ENCODE assay signal across 9 cellular contexts in genomic region chr17:33291248-33292183, GRCh38. TPM values are rescaled to one million over a fixed set of nuclear protein-coding genes. Genes with fewer than 3 reads are reported as not detected.
DNase-seq lines count a peak whose midpoint lies in the region; ATAC-seq and TF ChIP-seq lines count a peak whose summit lies in the region.
"Had no signal": no experiment of that assay in that cellular context is flagged by ENCODE, and none has a peak within 500 bp of the region (broad histone marks: within the 10 kb centered on the region; RNA-seq: fewer than 3 reads in every experiment).

No MANE protein-coding gene starts in this region.

- H3K4me3 ChIP-seq in iPS-11a (ENCODE audit: low read depth, low read length) (peak overlapping the region; percentile 39), gastroesophageal sphincter (peak overlapping the region in 1 of 2 donors; percentile 38)

- no peaks in the 10 kb centered on the region for H3K4me1 Mint-ChIP-seq in activated CD4-positive, alpha-beta T cell treated with anti-CD3 and anti-CD28 coated beads, Interleukin-2, amount 10 ng/mL, durations not matched to agents 24 days and 14 days
- H3K4me1 Mint-ChIP-seq in activated naive CD8-positive, alpha-beta T cell treated with anti-CD3 and anti-CD28 coated beads for 36 hours = peaks cover 2% of the 10 kb centered on the region

- no peaks in the 10 kb centered on the region for H3K9me3 Mint-ChIP-seq in activated CD4-positive, alpha-beta T cell treated with anti-CD3 and anti-CD28 coated beads, Interleukin-2, amount 10 ng/mL, durations not matched to agents 24 days and 14 days
- no peaks in the 10 kb centered on the region for H3K9me3 Mint-ChIP-seq in activated naive CD8-positive, alpha-beta T cell treated with anti-CD3 and anti-CD28 coated beads for 36 hours

- H3K4me3 Mint-ChIP-seq in activated CD4-positive, alpha-beta T cell treated with anti-CD3 and anti-CD28 coated beads, Interleukin-2, amount 10 ng/mL, durations not matched to agents 24 days and 14 days = peak overlapping the region; percentile 63
- peak overlapping the region; percentile 52 for H3K4me3 Mint-ChIP-seq in activated naive CD8-positive, alpha-beta T cell treated with anti-CD3 and anti-CD28 coated beads for 36 hours

- no peak for TF ChIP-seq CTCF in gastroesophageal sphincter (IDR thresholded peaks at IDR 0.05)

- no peak for TF ChIP-seq POLR2A in gastroesophageal sphincter (IDR thresholded peaks at IDR 0.05)

- H3K36me3 Mint-ChIP-seq in activated CD4-positive, alpha-beta T cell treated with anti-CD3 and anti-CD28 coated beads, Interleukin-2, amount 10 ng/mL, durations not matched to agents 24 days and 14 days (ENCODE audit: low read depth) = no peaks in the 10 kb centered on the region
- no peaks in the 10 kb centered on the region for H3K36me3 Mint-ChIP-seq in activated naive CD8-positive, alpha-beta T cell treated with anti-CD3 and anti-CD28 coated beads for 36 hours

- TF ChIP-seq EP300 in gastroesophageal sphincter (IDR thresholded peaks at IDR 0.05) = no peak

- peak overlapping the region; percentile 25 for H3K27ac Mint-ChIP-seq in activated CD4-positive, alpha-beta T cell treated with anti-CD3 and anti-CD28 coated beads, Interleukin-2, amount 10 ng/mL, durations not matched to agents 24 days and 14 days
- no peak overlapping the region for H3K27ac Mint-ChIP-seq in activated naive CD8-positive, alpha-beta T cell treated with anti-CD3 and anti-CD28 coated beads for 36 hours

- intact Hi-C loops in activated CD4-positive, alpha-beta T cell treated with anti-CD3 and anti-CD28 coated beads, Interleukin-2, amount 10 ng/mL, durations not matched to agents 24 days and 14 days (cut with micrococcal nuclease) = no loop called here

- no peaks in the 10 kb centered on the region for H3K9me3 ChIP-seq in gastroesophageal sphincter
- H3K9me3 ChIP-seq: neutrophil had no signal

- no peak overlapping the region for H3K27ac ChIP-seq in gastroesophageal sphincter
- H3K27ac ChIP-seq: neutrophil had no signal

- WGBS in gastroesophageal sphincter (ENCODE audit: low coverage in 1 of 2), 2 donors = 0% methylated on average over 1 to 2 of the region's 104 CpGs

- no peak for ATAC-seq in stimulated activated naive CD8-positive, alpha-beta T cell treated with anti-CD3 and anti-CD28 coated beads, Interleukin-15, Interleukin-2, amounts not matched to agents 100 U/mL and 50 U/mL, for 24 hours
- ATAC-seq in GM21576 (IDR thresholded peaks at IDR 0.05; ENCODE audit: unreplicated experiment) = no peak
- ATAC-seq in gastroesophageal sphincter = no peak
- no peak for ATAC-seq in HG02938 (IDR thresholded peaks at IDR 0.05; ENCODE audit: unreplicated experiment)

- no peak for DNase-seq in activated CD4-positive, alpha-beta T cell treated with anti-CD3 and anti-CD28 coated beads, Interleukin-2, amount 10 ng/mL, durations not matched to agents 24 days and 14 days
- no peak for DNase-seq in activated CD4-positive, alpha-beta T cell treated with anti-CD3 and anti-CD28 coated beads, Interleukin-2, amount 50 U/mL, for 4 hours
- DNase-seq in activated naive CD8-positive, alpha-beta T cell treated with anti-CD3 and anti-CD28 coated beads for 36 hours = peak; percentile 4
- DNase-seq in stimulated activated naive CD8-positive, alpha-beta T cell treated with anti-CD3 and anti-CD28 coated beads, Interleukin-15, Interleukin-2, amounts not matched to agents 100 U/mL and 50 U/mL, for 24 hours = peak; percentile 6

- no peaks in the 10 kb centered on the region for H3K36me3 ChIP-seq in gastroesophageal sphincter
- H3K36me3 ChIP-seq: neutrophil had no signal

- peaks cover 0 to 25% (median 9%) of the 10 kb centered on the region in 3 donors for H3K4me1 ChIP-seq in gastroesophageal sphincter

- H3K27me3 ChIP-seq in gastroesophageal sphincter = peaks cover 87% of the 10 kb centered on the region

- H3K27me3 Mint-ChIP-seq in activated CD4-positive, alpha-beta T cell treated with anti-CD3 and anti-CD28 coated beads, Interleukin-2, amount 10 ng/mL, durations not matched to agents 24 days and 14 days = peaks cover 57% of the 10 kb centered on the region
- peaks cover 57% of the 10 kb centered on the region for H3K27me3 Mint-ChIP-seq in activated naive CD8-positive, alpha-beta T cell treated with anti-CD3 and anti-CD28 coated beads for 36 hours

RNA-seq across cellular contexts. Expression of gene ASIC2, which starts 1.6 kb away (rescaled TPM):
- not detected in 2 replicates for total RNA-seq in activated CD4-positive, alpha-beta T cell treated with anti-CD3 and anti-CD28 coated beads, Interleukin-2, amount 10 ng/mL, durations not matched to agents 24 days and 14 days
- not detected for total RNA-seq in activated naive CD8-positive, alpha-beta T cell treated with anti-CD3 and anti-CD28 coated beads for 36 hours
- under 1 TPM in 1 of 4 donors, not detected in 3; 0.15 TPM for total RNA-seq in gastroesophageal sphincter

Comparison
In these comparisons a context has a peak if more than half of its experiments do, and no peak if none do; other contexts are left out.
1. DNase-seq: peak in activated naive CD8-positive, alpha-beta T cell treated with anti-CD3 and anti-CD28 coated beads for 36 hours (single experiment) and stimulated activated naive CD8-positive, alpha-beta T cell treated with anti-CD3 and anti-CD28 coated beads, Interleukin-15, Interleukin-2, amounts not matched to agents 100 U/mL and 50 U/mL, for 24 hours (single experiment); none in activated CD4-positive, alpha-beta T cell treated with anti-CD3 and anti-CD28 coated beads, Interleukin-2, amount 10 ng/mL, durations not matched to agents 24 days and 14 days (single experiment) and activated CD4-positive, alpha-beta T cell treated with anti-CD3 and anti-CD28 coated beads, Interleukin-2, amount 50 U/mL, for 4 hours (0 of 2).